10 cellular contexts compared by ENCODE assay signal in genomic region chr10:86411852-86412550, GRCh38. TPM values are rescaled to one million over a fixed set of nuclear protein-coding genes. Genes with fewer than 3 reads are reported as not detected.
DNase-seq lines count a peak whose midpoint lies in the region; ATAC-seq and TF ChIP-seq lines count a peak whose summit lies in the region.
"Had no signal": no experiment of that assay in that cellular context is flagged by ENCODE, and none has a peak within 500 bp of the region (broad histone marks: within the 10 kb centered on the region; RNA-seq: fewer than 3 reads in every experiment).

No MANE protein-coding gene starts in this region.

- H3K36me3 Mint-ChIP-seq in neural crest cell (ENCODE audit: low read depth), result no peaks in the 10 kb centered on the region
- no peaks in the 10 kb centered on the region for H3K36me3 Mint-ChIP-seq in CD14-positive monocyte

- no peaks in the 10 kb centered on the region for H3K79me2 ChIP-seq in DOHH2 (ENCODE audit: control insufficient read depth, low read length)

- DNase-seq in adrenal gland, result no peak
- no peak for DNase-seq in neural crest cell (ENCODE audit: low read depth, low spot score)
- DNase-seq in HAP-1 (ENCODE audit: low spot score in 2 of 2), result no peak
- DNase-seq in GM10266 (ENCODE audit: extremely low spot score), result no peak
- no peak for DNase-seq in dermis blood vessel endothelial cell
- DNase-seq in CD14-positive monocyte (ENCODE audit: low spot score), result no peak
- DNase-seq: NCI-H1105 treated with DMSO at 0.1 percent for 48 hours had no signal

- intact Hi-C loops in adrenal gland (cut with DNase I), result no loop called here
- intact Hi-C loops in CD14-positive monocyte (cut with micrococcal nuclease), result no loop called here

- H3K27ac Mint-ChIP-seq in neural crest cell (ENCODE audit: unreplicated experiment) (peak overlapping the region; percentile 19), CD14-positive monocyte (no peak overlapping the region)

- no peaks in the 10 kb centered on the region for H4K20me1 ChIP-seq in DOHH2 (ENCODE audit: control insufficient read depth, insufficient read depth, low read depth, low read length)

- peak overlapping the region; percentile 99 for H3K27ac ChIP-seq in DOHH2 (ENCODE audit: low read depth, low read length)
- H3K27ac ChIP-seq in adrenal gland, result peak overlapping the region in 3 of 5 donors; percentile 9 to 76 (median 29)

- peaks cover 7% of the 10 kb centered on the region for H3K36me3 ChIP-seq in DOHH2 (ENCODE audit: control insufficient read depth, low read length)
- no peaks in the 10 kb centered on the region for H3K36me3 ChIP-seq in adrenal gland (replicated peaks in 1 of 2)
- no peaks in the 10 kb centered on the region for H3K36me3 ChIP-seq in HAP-1 (replicated peaks)

- no peaks in the 10 kb centered on the region for H3K9me2 ChIP-seq in DOHH2 (replicated peaks; ENCODE audit: control insufficient read depth, low read length)

- peak overlapping the region; percentile 91 for H3K4me2 ChIP-seq in DOHH2 (ENCODE audit: low read length)

- in situ Hi-C loops in HAP-1 (cut with MboI; ENCODE audit: low sequenced_read_pairs), result no loop called here

- H3K9me3 Mint-ChIP-seq in neural crest cell, result peaks cover 3% of the 10 kb centered on the region
- peaks cover 0 to 7% (median 5%) of the 10 kb centered on the region in 7 donors for H3K9me3 Mint-ChIP-seq in CD14-positive monocyte

- H3K27me3 ChIP-seq in DOHH2 (ENCODE audit: control insufficient read depth, low read length) (no peaks in the 10 kb centered on the region), adrenal gland (no peaks in the 10 kb centered on the region), HAP-1 (ENCODE audit: low read depth) (peaks cover 4% of the 10 kb centered on the region; the same call in 1 of the 2 replicates)

- H3K4me3 ChIP-seq in DOHH2 (ENCODE audit: low read length) (peak overlapping the region; percentile 67), adrenal gland (no peak overlapping the region), HAP-1 (no peak overlapping the region)

- no peaks in the 10 kb centered on the region for H3K4me1 Mint-ChIP-seq in neural crest cell
- peaks cover 29% of the 10 kb centered on the region for H3K4me1 Mint-ChIP-seq in CD14-positive monocyte

- TF ChIP-seq CTCF in DOHH2 (IDR thresholded peaks at IDR 0.05; ENCODE audit: low read depth, low read length, poor library complexity, severe bottlenecking) (no peak), adrenal gland (IDR thresholded peaks at IDR 0.05) (no peak), neural crest cell (conservative IDR thresholded peaks at IDR 0.05) (no peak), GM10266 (IDR thresholded peaks at IDR 0.05; ENCODE audit: control insufficient read depth, insufficient read depth, low read depth, missing control alignments) (no peak), CD14-positive monocyte (IDR thresholded peaks at IDR 0.05) (no peak)

- ATAC-seq in HG02981 (IDR thresholded peaks at IDR 0.05; ENCODE audit: unreplicated experiment), result peak; percentile 1
- ATAC-seq: Panc1 had no signal

- TF ChIP-seq POLR2A in adrenal gland (IDR thresholded peaks at IDR 0.05), result no peak

- H3K4me3 Mint-ChIP-seq in neural crest cell, result no peak overlapping the region
- no peak overlapping the region for H3K4me3 Mint-ChIP-seq in CD14-positive monocyte

- peaks cover 54% of the 10 kb centered on the region for H3F3A ChIP-seq in DOHH2 (ENCODE audit: control insufficient read depth, insufficient read depth)

- H3K27me3 Mint-ChIP-seq in neural crest cell (ENCODE audit: low read depth) (peaks cover 16% of the 10 kb centered on the region), CD14-positive monocyte (ENCODE audit: low read depth in 3 of 3) (peaks cover 0 to 6% (median 3%) of the 10 kb centered on the region in 3 donors)

- H3K4me1 ChIP-seq in DOHH2 (ENCODE audit: control insufficient read depth, low read length) (peaks cover 80% of the 10 kb centered on the region), adrenal gland (replicated peaks in 1 of 2) (peaks cover 0 to 7% of the 10 kb centered on the region in 2 donors), HAP-1 (no peaks in the 10 kb centered on the region)

- 66 to 94% (median 81%) methylated on average over 4 to 6 of the region's 6 CpGs for whole genome bisulfite sequencing in adrenal gland, 4 donors

- peaks cover 4% of the 10 kb centered on the region for H3K9me3 ChIP-seq in DOHH2 (ENCODE audit: control insufficient read depth, insufficient read depth, low read length)
- no peaks in the 10 kb centered on the region for H3K9me3 ChIP-seq in adrenal gland (replicated peaks in 1 of 3)
- no peaks in the 10 kb centered on the region for H3K9me3 ChIP-seq in HAP-1

RNA-seq across cellular contexts. Expression of gene GRID1, which starts 45.4 kb away (rescaled TPM):
- total RNA-seq in adrenal gland, result 1 to 10 TPM; 2.4 to 8.0 (median 4.0) TPM
- polyA plus RNA-seq in adrenal gland, result 1 to 10 TPM; 2.2 to 5.6 (median 5.1) TPM
- total RNA-seq in neural crest cell, result 1.1 and 1.2 TPM in 2 replicates
- total RNA-seq in dermis blood vessel endothelial cell, result not detected in 2 replicates
- not detected for polyA plus RNA-seq in CD14-positive monocyte
